Comparison of ENCODE assay signal across 16 cellular contexts in the genomic region with DNA sequence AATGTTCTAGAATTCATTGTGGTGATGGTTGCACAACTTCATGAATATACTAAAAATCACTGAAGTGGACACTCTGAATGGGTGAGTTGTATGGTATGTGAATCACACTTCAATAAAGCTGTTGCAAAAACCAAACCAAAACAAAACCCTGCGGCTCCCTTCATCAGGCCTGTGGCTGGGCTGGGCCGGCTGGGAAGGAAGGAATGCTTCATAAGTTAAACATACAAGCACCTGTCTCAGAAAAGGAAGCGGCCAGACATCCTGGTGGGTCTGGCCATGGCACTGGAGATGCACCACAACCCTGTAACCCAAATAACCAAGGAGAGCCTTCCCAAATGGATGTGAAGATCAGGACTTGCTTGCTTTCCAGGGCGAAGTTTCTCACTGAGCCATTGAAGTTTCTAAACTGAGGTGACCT. TPM values are rescaled to one million over a fixed set of nuclear protein-coding genes. Genes with fewer than 3 reads are reported as not detected.
DNase-seq lines count a peak whose midpoint lies in the region; ATAC-seq and TF ChIP-seq lines count a peak whose summit lies in the region.
"Had no signal": no experiment of that assay in that cellular context is flagged by ENCODE, and none has a peak within 500 bp of the region (broad histone marks: within the 10 kb centered on the region; RNA-seq: fewer than 3 reads in every experiment).

No MANE protein-coding gene starts in this region.

- TF ChIP-seq POLR2A in gastroesophageal sphincter (IDR thresholded peaks at IDR 0.05), result no peak

- H3K27ac ChIP-seq in epithelial cell of prostate (no peak overlapping the region), gastroesophageal sphincter (no peak overlapping the region)
- H3K27ac ChIP-seq: parathyroid adenoma, SJSA1 had no signal

- TF ChIP-seq CTCF in gastroesophageal sphincter (IDR thresholded peaks at IDR 0.05), result no peak

- H3K4me3 ChIP-seq in gastroesophageal sphincter, result no peak overlapping the region
- H3K4me3 ChIP-seq: dorsolateral prefrontal cortex, SJSA1 had no signal

- peaks cover 0 to 100% of the 10 kb centered on the region in 2 donors for H3K36me3 ChIP-seq in gastroesophageal sphincter

- H3K9me3 ChIP-seq in gastroesophageal sphincter, result no peaks in the 10 kb centered on the region
- H3K9me3 ChIP-seq: SJSA1 had no signal

- H3K4me1 ChIP-seq in gastroesophageal sphincter, result no peaks in the 10 kb centered on the region
- H3K4me1 ChIP-seq: SJSA1 had no signal

- ATAC-seq in gastroesophageal sphincter, result no peak
- ATAC-seq: activated T-cell treated with anti-CD3 and anti-CD28 coated beads, Interleukin-2, amount 50 U/mL, for 72 hours had no signal

- no peaks in the 10 kb centered on the region for H3K27me3 ChIP-seq in gastroesophageal sphincter
- H3K27me3 ChIP-seq: dorsolateral prefrontal cortex, SJSA1 had no signal

- 80 to 100% methylated on average over 3 of the region's 4 CpGs for WGBS in gastroesophageal sphincter (ENCODE audit: low coverage in 1 of 2), 2 donors

- TF ChIP-seq EP300 in gastroesophageal sphincter (IDR thresholded peaks at IDR 0.05), result no peak

- DNase-seq in EL (peak; percentile 46), RPMI7951 (ENCODE audit: low read depth) (peak; percentile 32), epithelial cell of prostate (ENCODE audit: low read depth, low spot score) (peak; percentile 40), non-pigmented ciliary epithelial cell (ENCODE audit: low read depth) (peak; percentile 74), AML-193 (lab: John Stamatoyannopoulos, UW) (no peak), NCI-H128 (lab: John Stamatoyannopoulos, UW; ENCODE audit: unreplicated experiment) (no peak), midbrain (lab: John Stamatoyannopoulos, UW) (no peak)
- DNase-seq: activated T-cell treated with anti-CD3 and anti-CD28 coated beads, Interleukin-2, amount 50 U/mL, for 72 hours; amniotic stem cell; C1 segment of cervical spinal cord; DMS79 treated with DMSO at 0.1 percent for 48 hours; dorsolateral prefrontal cortex; kidney had no signal

RNA-seq across cellular contexts. Expression of a gene that starts 34.9 kb away (rescaled TPM):
- total RNA-seq in RPMI7951 (2014; rRNA removed; shearing (Covaris generic)), result 6.3 and 22.1 TPM in 2 replicates
- 100 to 1,000 TPM in 1 of 4 donors, 10 to 100 TPM in 3; 59.0 to 170 (median 64.1) TPM for total RNA-seq in gastroesophageal sphincter

Comparison
In these comparisons a context has a peak if more than half of its experiments do, and no peak if none do; other contexts are left out.
1. DNase-seq: peak in EL (single experiment), RPMI7951 (single experiment), epithelial cell of prostate (single experiment) and non-pigmented ciliary epithelial cell (single experiment); none in AML-193 (0 of 2), NCI-H128 (single experiment) and midbrain (single experiment).